In the genomic region with DNA sequence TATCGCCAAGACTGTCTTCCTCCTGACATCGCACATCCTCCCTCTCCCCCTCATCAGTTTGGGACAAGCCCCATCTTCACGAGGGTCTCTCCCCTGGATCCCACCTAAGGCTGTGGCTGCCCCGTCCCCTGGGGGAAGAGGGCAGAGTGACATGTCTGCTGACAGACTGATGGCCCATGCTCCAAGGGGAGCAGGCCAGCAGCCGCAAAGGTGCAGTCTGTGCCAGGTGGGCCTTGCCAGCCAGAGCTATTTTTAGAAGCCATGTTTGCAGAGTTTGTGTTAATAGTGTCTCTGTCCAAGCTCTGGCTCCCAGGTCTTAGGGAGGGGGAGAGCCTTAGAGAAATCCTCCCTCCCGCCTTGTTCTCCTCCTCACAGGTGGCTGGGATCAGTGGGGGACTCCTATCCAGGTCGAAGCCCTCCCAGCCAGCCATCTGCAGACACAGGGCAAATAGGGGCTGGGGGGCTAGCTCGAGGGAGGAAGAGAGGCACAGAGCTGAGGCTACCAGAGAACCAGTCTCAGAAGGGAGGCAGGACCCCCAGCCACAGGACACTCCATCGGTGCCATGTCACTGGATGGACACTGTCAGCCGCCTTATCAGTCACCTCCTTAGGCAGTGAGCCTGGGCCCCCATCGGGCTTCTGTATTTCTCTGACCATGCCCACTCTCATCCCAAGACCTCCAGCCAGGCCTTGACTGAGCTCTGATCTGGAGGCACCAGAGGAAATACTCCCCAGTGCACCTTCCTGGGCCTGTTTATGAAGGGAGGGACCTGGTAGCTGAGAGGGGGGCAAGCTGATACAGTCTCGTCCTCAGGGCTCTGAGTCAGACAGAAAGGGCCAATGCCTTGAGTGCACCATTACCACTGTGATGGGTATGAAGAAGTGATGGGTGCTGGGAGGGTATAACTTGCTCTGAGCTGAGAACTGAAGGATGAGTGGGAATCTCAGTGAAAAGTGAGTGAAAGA, we compare ENCODE assay signal across 13 cellular contexts. TPM values are rescaled to one million over a fixed set of nuclear protein-coding genes. Genes with fewer than 3 reads are reported as not detected.
DNase-seq lines count a peak whose midpoint lies in the region; ATAC-seq and TF ChIP-seq lines count a peak whose summit lies in the region.
"Had no signal": no experiment of that assay in that cellular context is flagged by ENCODE, and none has a peak within 500 bp of the region (broad histone marks: within the 10 kb centered on the region; RNA-seq: fewer than 3 reads in every experiment).

No MANE protein-coding gene starts in this region.

- peak; percentile 47 to 70 for ATAC-seq in left cardiac atrium
- ATAC-seq in gastrocnemius medialis: peak; percentile 96 to 97

- TF ChIP-seq CTCF in gastrocnemius medialis (IDR thresholded peaks at IDR 0.05 in 4 of 5, conservative IDR thresholded peaks at IDR 0.05 in 1 of 5): no peak

- DNase-seq in NCI-H1105 treated with DMSO at 0.1 percent for 48 hours (lab: John Stamatoyannopoulos, UW): peak; percentile 24
- DNase-seq in NCI-H1105 (lab: John Stamatoyannopoulos, UW): no peak
- peak; percentile 51 for DNase-seq in RPMI7951 (ENCODE audit: low read depth)
- peak; percentile 37 for DNase-seq in left cardiac atrium
- peak; percentile 71 to 86 for DNase-seq in gastrocnemius medialis
- DNase-seq in effector memory CD4-positive, alpha-beta T cell: no peak
- no peak for DNase-seq in HAP-1 (ENCODE audit: low spot score in 2 of 2)
- DNase-seq in NCI-H524 (lab: John Stamatoyannopoulos, UW): no peak
- DNase-seq: activated CD4-positive, alpha-beta T cell treated with anti-CD3 and anti-CD28 coated beads, Interleukin-2, amount 50 U/mL, for 4 hours; NCI-H1436 treated with DMSO at 0.1 percent for 48 hours; retina; SJCRH30 had no signal

- in situ Hi-C loops in gastrocnemius medialis (cut with MboI; ENCODE audit: low sequenced_read_pairs in 4 of 4) (no loop called here), HAP-1 (cut with MboI; ENCODE audit: low sequenced_read_pairs) (no loop called here)

- H3K4me1 ChIP-seq in gastrocnemius medialis (peaks cover 11 to 13% of the 10 kb centered on the region in 2 donors), HAP-1 (no peaks in the 10 kb centered on the region)
- H3K4me1 ChIP-seq in effector memory CD4-positive, alpha-beta T cell (ENCODE audit: control insufficient read depth, insufficient read depth, low read length, poor library complexity, severe bottlenecking): no peaks in the 10 kb centered on the region

- peak overlapping the region; percentile 56 to 66 (median 60) for H3K27ac ChIP-seq in gastrocnemius medialis
- H3K27ac ChIP-seq in effector memory CD4-positive, alpha-beta T cell (ENCODE audit: insufficient read depth, low read length, poor library complexity, severe bottlenecking): no peak overlapping the region
- H3K27ac ChIP-seq: SJCRH30 had no signal

- H3K9me3 ChIP-seq in gastrocnemius medialis (no peaks in the 10 kb centered on the region), HAP-1 (no peaks in the 10 kb centered on the region)
- H3K9me3 ChIP-seq in effector memory CD4-positive, alpha-beta T cell (ENCODE audit: control insufficient read depth, low read length): no peaks in the 10 kb centered on the region
- H3K9me3 ChIP-seq: SJCRH30 had no signal

- H3K27me3 ChIP-seq in gastrocnemius medialis (no peaks in the 10 kb centered on the region), HAP-1 (ENCODE audit: low read depth) (no peaks in the 10 kb centered on the region)
- H3K27me3 ChIP-seq in effector memory CD4-positive, alpha-beta T cell (replicated peaks; ENCODE audit: control insufficient read depth, insufficient read depth, low read length, poor library complexity, severe bottlenecking): peaks cover 6% of the 10 kb centered on the region
- H3K27me3 ChIP-seq: SJCRH30 had no signal

- TF ChIP-seq POLR2A in gastrocnemius medialis (IDR thresholded peaks at IDR 0.05): no peak

- H3K4me3 ChIP-seq in gastrocnemius medialis (no peak overlapping the region), HAP-1 (no peak overlapping the region)
- no peak overlapping the region for H3K4me3 ChIP-seq in effector memory CD4-positive, alpha-beta T cell (ENCODE audit: insufficient read depth, low read depth, low read length, poor library complexity, severe bottlenecking)
- H3K4me3 ChIP-seq: SJCRH30 had no signal

- H3K36me3 ChIP-seq in gastrocnemius medialis (no peaks in the 10 kb centered on the region), HAP-1 (replicated peaks) (no peaks in the 10 kb centered on the region)
- no peaks in the 10 kb centered on the region for H3K36me3 ChIP-seq in effector memory CD4-positive, alpha-beta T cell (ENCODE audit: control insufficient read depth, insufficient read depth, low read length)
- H3K36me3 ChIP-seq: SJCRH30 had no signal

- intact Hi-C loops in left cardiac atrium (cut with DNase I) (no loop called here), gastrocnemius medialis (cut with DNase I; ENCODE audit: low total_unique reads) (loop anchor here (5.0 kb wide), 1 partner anchor 45 kb away; no protein-coding TSS in a partner anchor)

RNA-seq across cellular contexts. Expression of gene CHRDL2, which starts 49.3 kb away (rescaled TPM):
- total RNA-seq in RPMI7951 (2014; rRNA removed; shearing (Covaris generic)): not detected in 2 replicates
- 10 to 100 TPM in 1 of 2 donors, 1 to 10 TPM in 1; 6.1 to 25.4 TPM for total RNA-seq in left cardiac atrium
- under 1 TPM in 1 of 4 donors, not detected in 3; 0.20 TPM for total RNA-seq in gastrocnemius medialis
- total RNA-seq: kidney epithelial cell, SJCRH30 had no signal

Comparison
In these comparisons a context has a peak if more than half of its experiments do, and no peak if none do; other contexts are left out.
1. DNase-seq: peak in NCI-H1105 treated with DMSO at 0.1 percent for 48 hours (single experiment), RPMI7951 (single experiment), left cardiac atrium (single experiment) and gastrocnemius medialis (2 of 2); none in NCI-H1105 (single experiment), effector memory CD4-positive, alpha-beta T cell (0 of 3), HAP-1 (0 of 2) and NCI-H524 (0 of 2).